ENCODE assay signal across 8 cellular contexts in the genomic region with DNA sequence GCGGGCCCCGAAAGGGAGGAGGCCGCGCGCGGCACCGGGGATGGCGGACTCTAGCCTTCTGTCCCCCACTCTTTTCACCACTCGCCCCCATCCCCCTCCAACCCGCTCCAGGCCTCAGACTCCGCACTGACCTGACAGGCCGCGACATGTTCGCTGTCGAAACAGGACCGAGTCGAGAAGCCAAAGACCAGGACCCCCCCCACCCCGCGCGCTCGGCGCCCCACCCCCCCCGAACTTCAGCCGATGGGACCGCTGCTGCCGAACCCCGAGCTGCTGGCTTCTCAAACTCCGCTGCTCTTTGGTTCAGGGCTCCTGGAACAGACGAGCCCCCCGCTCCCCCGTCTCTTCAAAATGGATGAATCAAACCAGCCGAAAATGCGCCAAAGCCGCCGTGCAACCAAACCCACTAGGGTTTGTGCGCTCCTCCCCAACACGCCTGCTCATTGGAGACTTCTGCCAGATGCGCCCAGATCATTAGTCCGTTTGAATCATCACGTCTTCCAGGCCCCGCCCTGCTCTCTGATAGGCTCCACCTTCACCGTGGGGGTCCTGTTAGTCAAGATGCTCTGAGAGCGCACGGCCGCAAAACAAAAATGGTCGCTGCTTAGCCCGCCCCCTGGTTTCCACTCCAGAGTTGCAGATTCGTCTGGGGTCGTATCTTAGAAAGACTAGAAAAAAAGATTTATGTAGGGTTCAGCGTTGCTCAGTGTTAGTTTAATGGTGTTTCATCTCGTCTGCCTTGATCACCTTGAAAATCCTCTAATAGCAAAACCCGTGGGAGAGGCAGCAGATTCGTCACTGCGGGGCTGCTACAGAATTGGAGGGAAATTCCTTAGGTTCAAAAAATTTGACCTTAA. TPM values are rescaled to one million over a fixed set of nuclear protein-coding genes. Genes with fewer than 3 reads are reported as not detected.
DNase-seq lines count a peak whose midpoint lies in the region; ATAC-seq and TF ChIP-seq lines count a peak whose summit lies in the region.

A gene with protein sequence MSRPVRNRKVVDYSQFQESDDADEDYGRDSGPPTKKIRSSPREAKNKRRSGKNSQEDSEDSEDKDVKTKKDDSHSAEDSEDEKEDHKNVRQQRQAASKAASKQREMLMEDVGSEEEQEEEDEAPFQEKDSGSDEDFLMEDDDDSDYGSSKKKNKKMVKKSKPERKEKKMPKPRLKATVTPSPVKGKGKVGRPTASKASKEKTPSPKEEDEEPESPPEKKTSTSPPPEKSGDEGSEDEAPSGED (minus strand): TSS at position 357 of the 857 bp plus-strand sequence. CDS start 209 bp downstream, at position 148.

- TF ChIP-seq CTCF in left ventricle myocardium inferior (IDR thresholded peaks at IDR 0.05; ENCODE audit: borderline replicate concordance) (peak; percentile 53), progenitor cell of endocrine pancreas (IDR thresholded peaks at IDR 0.05; ENCODE audit: unreplicated experiment) (peak; percentile 21)

- no peaks in the 10 kb centered on the region for H3K9me3 Mint-ChIP-seq in progenitor cell of endocrine pancreas (ENCODE audit: low read depth)

- peak within 1 kb of the TSS; percentile 99 for H3K4me3 Mint-ChIP-seq in T-helper 17 cell
- peak within 1 kb of the TSS; percentile 97 for H3K4me3 Mint-ChIP-seq in progenitor cell of endocrine pancreas (ENCODE audit: low read depth)

- peak; percentile 46 for TF ChIP-seq POLR2A in GM15510 (IDR thresholded peaks at IDR 0.05; ENCODE audit: borderline replicate concordance, extremely low read depth, insufficient read length)

- intact Hi-C loops in left ventricle myocardium inferior (cut with micrococcal nuclease): no loop called here

- H3K36me3 ChIP-seq in left ventricle myocardium inferior: no peaks in the 10 kb centered on the region

- peak within 1 kb of the TSS; percentile 82 for H3K4me3 ChIP-seq in left ventricle myocardium inferior

- H3K36me3 Mint-ChIP-seq in T-helper 17 cell (ENCODE audit: low read depth) (peaks cover 3% of the 10 kb centered on the region), progenitor cell of endocrine pancreas (ENCODE audit: insufficient read depth) (no peaks in the 10 kb centered on the region)

- DNase-seq in NCI-H1694 treated with DMSO at 0.1 percent for 48 hours (lab: John Stamatoyannopoulos, UW) (peak; percentile 98), T-helper 17 cell (peak; percentile 84 to 95 (median 92)), amygdala (lab: John Stamatoyannopoulos, UW) (peak; percentile 30 to 99 (median 96)), left ventricle myocardium inferior (peak; percentile 98), progenitor cell of endocrine pancreas (ENCODE audit: low spot score, unreplicated experiment) (peak; percentile 89), ureter (ENCODE audit: low spot score) (peak; percentile 99)

- ATAC-seq in HG02885 (IDR thresholded peaks at IDR 0.05; ENCODE audit: poor library complexity, unreplicated experiment): peak; percentile 73
- ATAC-seq in T-helper 17 cell: peak; percentile 83

- peaks cover 40% of the 10 kb centered on the region for H3K4me1 ChIP-seq in left ventricle myocardium inferior

- H3K9me3 ChIP-seq in T-helper 17 cell (ENCODE audit: control insufficient read depth, low read length, poor library complexity, severe bottlenecking) (no peaks in the 10 kb centered on the region), left ventricle myocardium inferior (replicated peaks) (no peaks in the 10 kb centered on the region)

- H3K27me3 ChIP-seq in left ventricle myocardium inferior (ENCODE audit: low read depth): no peaks in the 10 kb centered on the region

- H3K4me1 Mint-ChIP-seq in T-helper 17 cell (peaks cover 28% of the 10 kb centered on the region), progenitor cell of endocrine pancreas (ENCODE audit: low read depth) (peaks cover 22% of the 10 kb centered on the region)

- peak within 1 kb of the TSS; percentile 98 for H3K27ac ChIP-seq in left ventricle myocardium inferior (replicated peaks)

- H3K27ac Mint-ChIP-seq in T-helper 17 cell (peak within 1 kb of the TSS; percentile 99), progenitor cell of endocrine pancreas (peak within 1 kb of the TSS; percentile 98)

- H3K27me3 Mint-ChIP-seq in T-helper 17 cell: no peaks in the 10 kb centered on the region
- no peaks in the 10 kb centered on the region for H3K27me3 Mint-ChIP-seq in progenitor cell of endocrine pancreas

RNA-seq across cellular contexts. Expression of the gene that starts here (rescaled TPM):
- total RNA-seq in T-helper 17 cell (10 to 100 TPM; 68.7 to 73.2 TPM), left ventricle myocardium inferior (217 TPM), progenitor cell of endocrine pancreas (222 and 245 TPM in 2 replicates), ureter (189 TPM)

Comparison
In these comparisons a context has a peak if more than half of its experiments do, and no peak if none do; other contexts are left out.
1. Peak in every context shown above with its lines: DNase-seq, ATAC-seq, H3K4me3 ChIP-seq and H3K27ac ChIP-seq.